Comparison of ENCODE assay signal across 8 cellular contexts in genomic region chr1:8661185-8662110, GRCh38.
A peak's percentile ranks its signal among the peaks of the same experiment; 100 is the strongest.
DNase-seq lines count a peak whose midpoint lies in the region; ATAC-seq and TF ChIP-seq lines count a peak whose summit lies in the region.

No MANE protein-coding gene starts in this region.

- TF ChIP-seq RAD21 in liver (IDR thresholded peaks at IDR 0.05): no peak

- TSS peak; percentile 61 for BruUV-seq in A673 (replicated peaks; lab: Mats Ljungman, UMichigan)

- H3K4me3 ChIP-seq in A673 (ENCODE audit: low read depth, low read length, poor library complexity, severe bottlenecking): peak overlapping the region; percentile 5
- H3K4me3 ChIP-seq in HFF-Myc (replicated peaks; ENCODE audit: low read depth, low read length): no peak overlapping the region; the same call in 1 of the 2 replicates
- H3K4me3 ChIP-seq in ascending aorta: no peak overlapping the region
- no peak overlapping the region for H3K4me3 ChIP-seq in liver (ENCODE audit: low read depth in 1 of 3, low read length in 3 of 3)
- H3K4me3 ChIP-seq in thoracic aorta: peak overlapping the region; percentile 34

- H3K9ac ChIP-seq in liver (ENCODE audit: low read depth in 1 of 2, low read length in 2 of 2): no peak overlapping the region

- ATAC-seq in thoracic aorta (ENCODE audit: insufficient number of reproducible peaks, low FRiP score, low read depth): peak; percentile 63

- POLR2A ChIA-PET in A673 (lab: Charles Lee; ENCODE audit: low non-redundant PET): interaction anchor here (0.5 to 1.0 kb wide), 4 partner anchors 40 to 1044 kb away, joined by 3 to 6 read pairs (median 4); no protein-coding TSS in a partner anchor

- DNase-seq in A673 (ENCODE audit: low spot score) (peak; percentile 98), HFF-Myc (ENCODE audit: extremely low read depth, low read depth) (peak; percentile 81), ascending aorta (ENCODE audit: low spot score in 2 of 2) (peak in 1 of 2 donors; percentile 81), thoracic aorta (ENCODE audit: low spot score) (peak; percentile 36), NCI-H1092 (lab: John Stamatoyannopoulos, UW) (no peak), NCI-H187 (lab: John Stamatoyannopoulos, UW) (no peak), cortex of kidney (lab: John Stamatoyannopoulos, UW) (no peak)

- H3K36me3 ChIP-seq in A673 (ENCODE audit: insufficient read depth, low read length, poor library complexity, severe bottlenecking) (no peaks in the 10 kb centered on the region), ascending aorta (no peaks in the 10 kb centered on the region), liver (ENCODE audit: control insufficient read depth in 4 of 4, insufficient read depth in 3 of 4, low read depth in 1 of 4, low read length in 3 of 4) (no peaks in the 10 kb centered on the region), thoracic aorta (no peaks in the 10 kb centered on the region)

- intact Hi-C loops in A673 (cut with micrococcal nuclease; ENCODE audit: unreplicated experiment) (loop anchor here (2.0 to 10.0 kb wide), 2 partner anchors 55 to 197 kb away; no protein-coding TSS in a partner anchor), ascending aorta (cut with DNase I) (no loop called here)

- peak overlapping the region; percentile 95 for H3K27ac ChIP-seq in A673 (ENCODE audit: low read depth, low read length, poor library complexity, severe bottlenecking)
- peak overlapping the region; percentile 89 to 95 for H3K27ac ChIP-seq in ascending aorta
- H3K27ac ChIP-seq in liver (ENCODE audit: low read depth in 1 of 2, low read length in 2 of 2): peak overlapping the region; percentile 48 to 55
- peak overlapping the region; percentile 91 to 93 for H3K27ac ChIP-seq in thoracic aorta

- no peaks in the 10 kb centered on the region for H3K27me3 ChIP-seq in A673 (replicated peaks; ENCODE audit: insufficient read depth, low read depth, low read length, poor library complexity)
- no peaks in the 10 kb centered on the region for H3K27me3 ChIP-seq in ascending aorta
- H3K27me3 ChIP-seq in liver (ENCODE audit: control insufficient read depth in 4 of 4, insufficient read depth in 4 of 4, low read length in 3 of 4): no peaks in the 10 kb centered on the region
- H3K27me3 ChIP-seq in thoracic aorta (replicated peaks; ENCODE audit: insufficient read depth): no peaks in the 10 kb centered on the region

- no peak for TF ChIP-seq CTCF in A673 (conservative IDR thresholded peaks at IDR 0.05; ENCODE audit: low read depth, low read length)
- TF ChIP-seq CTCF in HFF-Myc (IDR thresholded peaks at IDR 0.05; ENCODE audit: low read depth, low read length, missing control alignments): no peak
- TF ChIP-seq CTCF in ascending aorta (IDR thresholded peaks at IDR 0.05): no peak
- TF ChIP-seq CTCF in liver (IDR thresholded peaks at IDR 0.05; ENCODE audit: low read depth, low read length, missing input control): no peak
- TF ChIP-seq CTCF in thoracic aorta (IDR thresholded peaks at IDR 0.05): no peak

- CTCF ChIA-PET in A673 (lab: Charles Lee): interaction anchor here (0.6 kb wide), 1 partner anchor 206 kb away, joined by 3 read pairs; no protein-coding TSS in a partner anchor

- H3K9me3 ChIP-seq in A673 (ENCODE audit: low read depth, low read length, poor library complexity, severe bottlenecking): no peaks in the 10 kb centered on the region
- H3K9me3 ChIP-seq in ascending aorta: no peaks in the 10 kb centered on the region
- no peaks in the 10 kb centered on the region for H3K9me3 ChIP-seq in liver (ENCODE audit: control insufficient read depth in 4 of 4, low read length in 3 of 4)
- H3K9me3 ChIP-seq in thoracic aorta: no peaks in the 10 kb centered on the region

- WGBS in liver: 58% methylated on average over 8 of the region's 8 CpGs

- H3K4me1 ChIP-seq in A673 (ENCODE audit: insufficient read depth, low read length, poor library complexity, severe bottlenecking) (peaks cover 71% of the 10 kb centered on the region), ascending aorta (peaks cover 15 to 37% of the 10 kb centered on the region in 2 donors), liver (ENCODE audit: control insufficient read depth in 4 of 4, insufficient read depth in 4 of 4, low read length in 3 of 4) (peaks cover 5 to 31% (median 18%) of the 10 kb centered on the region in 4 donors), thoracic aorta (ENCODE audit: control insufficient read depth in 1 of 2, low read depth in 2 of 2) (peaks cover 31 to 60% of the 10 kb centered on the region in 2 donors)

TF ChIP-seq in liver, 16 proteins besides CTCF, POLR2A, EP300 and RAD21:
- TF ChIP-seq GABPA (IDR thresholded peaks at IDR 0.05 in 1 of 2, conservative IDR thresholded peaks at IDR 0.05 in 1 of 2): peak in 1 of 2 donors; percentile 8
- TF ChIP-seq RXRA (IDR thresholded peaks at IDR 0.05): no peak

Comparison
In these comparisons a context has a peak if more than half of its experiments do, and no peak if none do; other contexts are left out.
1. DNase-seq: peak in A673 (single experiment), HFF-Myc (single experiment) and thoracic aorta (single experiment); none in NCI-H1092 (single experiment), NCI-H187 (0 of 2) and cortex of kidney (single experiment).
2. H3K4me3 ChIP-seq: peak in A673 (single experiment) and thoracic aorta (single experiment); none in HFF-Myc (single experiment), ascending aorta (0 of 2) and liver (0 of 3).
3. Peak in every context shown above with its lines, with median percentiles within 50 percentile points of each other: H3K27ac ChIP-seq.